Comparison of ENCODE assay signal across 8 cellular contexts in the genomic region with DNA sequence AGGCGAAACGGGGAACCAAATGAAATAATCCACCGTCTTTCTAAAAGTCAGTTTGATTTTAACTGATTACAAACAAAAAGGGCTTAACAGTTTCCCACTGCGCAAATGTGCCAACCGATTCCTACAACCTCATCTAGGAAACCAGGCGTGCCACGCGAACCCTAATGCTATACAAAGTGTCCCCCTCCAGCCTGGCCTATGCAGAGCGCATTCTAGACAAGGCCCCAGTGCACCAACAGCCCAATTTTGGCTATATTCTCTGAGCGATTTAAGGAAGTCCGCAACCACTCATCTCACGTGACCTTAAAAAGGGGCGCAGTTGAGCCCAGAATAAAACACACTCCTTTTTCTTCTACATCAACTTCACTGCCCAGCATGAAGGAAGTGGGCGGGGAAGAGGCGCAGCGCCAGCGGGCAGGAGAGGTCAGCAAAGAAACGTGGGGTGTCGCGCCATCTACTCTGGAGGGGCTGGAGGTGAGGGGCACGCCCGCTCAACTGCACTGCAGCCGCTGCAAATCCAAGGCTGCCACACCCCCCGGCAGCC. TPM values are rescaled to one million over a fixed set of nuclear protein-coding genes. Genes with fewer than 3 reads are reported as not detected.
A peak's percentile ranks its signal among the peaks of the same experiment; 100 is the strongest.
DNase-seq lines count a peak whose midpoint lies in the region; TF ChIP-seq lines count a peak whose summit lies in the region.

No MANE protein-coding gene starts in this region.

- peak overlapping the region; percentile 38 for H2BK15ac ChIP-seq in neuronal stem cell (ENCODE audit: low read length)

- peak overlapping the region; percentile 42 for H2BK120ac ChIP-seq in neuronal stem cell (ENCODE audit: low read depth, low read length)

- peaks cover 31% of the 10 kb centered on the region for H3K36me3 Mint-ChIP-seq in activated CD4-positive, alpha-beta memory T cell treated with anti-CD3 and anti-CD28 coated beads, Interleukin-2, amount 10 ng/mL, durations not matched to agents 7 days and 5 days (ENCODE audit: low read depth)

- no peak overlapping the region for H3K4ac ChIP-seq in neuronal stem cell (ENCODE audit: low read length)

- H2AFZ ChIP-seq in neuronal stem cell (ENCODE audit: low read length), result peak overlapping the region; percentile 97

- H3K27ac ChIP-seq in neuronal stem cell (replicated peaks; ENCODE audit: low read length), result peak overlapping the region; percentile 99

- no peak overlapping the region for H2BK12ac ChIP-seq in neuronal stem cell (ENCODE audit: low read length)

- H3K4me3 Mint-ChIP-seq in activated CD4-positive, alpha-beta memory T cell treated with anti-CD3 and anti-CD28 coated beads, Interleukin-2, amount 10 ng/mL, durations not matched to agents 7 days and 5 days, result peak overlapping the region; percentile 90

- H3K4me3 ChIP-seq in fibroblast of villous mesenchyme (ENCODE audit: low read depth, low read length) (peak overlapping the region; percentile 95), neuronal stem cell (ENCODE audit: low read length in 2 of 2) (peak overlapping the region; percentile 80 to 98)

- no peak overlapping the region for H4K8ac ChIP-seq in neuronal stem cell (ENCODE audit: low read depth, low read length)

- TF ChIP-seq CTCF in fibroblast of villous mesenchyme (IDR thresholded peaks at IDR 0.05; ENCODE audit: insufficient read depth, low read depth, low read length), result no peak

- H2BK5ac ChIP-seq in neuronal stem cell (ENCODE audit: low read length), result peak overlapping the region; percentile 97

- H3K36me3 ChIP-seq in neuronal stem cell (replicated peaks in 1 of 2; ENCODE audit: control insufficient read depth in 2 of 2, insufficient read depth in 2 of 2, low read length in 2 of 2), result peaks cover 2 to 25% of the 10 kb centered on the region in 2 donors

- H3K79me1 ChIP-seq in neuronal stem cell (ENCODE audit: low read depth, low read length), result no peaks in the 10 kb centered on the region

- CTCF ChIA-PET in activated CD4-positive, alpha-beta memory T cell treated with anti-CD3 and anti-CD28 coated beads, Interleukin-2, amount 10 ng/mL, durations not matched to agents 7 days and 5 days (lab: Charles Lee), result interaction anchor here (1.4 to 5.6 kb wide), 2 partner anchors 33 to 281 kb away, joined by 3 to 133 read pairs; no protein-coding TSS in a partner anchor

- H3K4me2 ChIP-seq in neuronal stem cell (ENCODE audit: insufficient read depth, low read length, poor library complexity, severe bottlenecking), result peak overlapping the region; percentile 84

- peaks cover 68% of the 10 kb centered on the region for H3K4me1 Mint-ChIP-seq in activated CD4-positive, alpha-beta memory T cell treated with anti-CD3 and anti-CD28 coated beads, Interleukin-2, amount 10 ng/mL, durations not matched to agents 7 days and 5 days

- WGBS in neuronal stem cell (ENCODE audit: extremely low coverage in 2 of 2, insufficient read length in 2 of 2, insufficient replicate concordance in 1 of 2), 2 donors, result no CpG with 5 or more reads among the region's 24 CpGs

- no peak overlapping the region for H4K91ac ChIP-seq in neuronal stem cell (ENCODE audit: low read depth, low read length, poor library complexity)

- peak overlapping the region; percentile 97 for H3K27ac Mint-ChIP-seq in activated CD4-positive, alpha-beta memory T cell treated with anti-CD3 and anti-CD28 coated beads, Interleukin-2, amount 10 ng/mL, durations not matched to agents 7 days and 5 days

- peak overlapping the region; percentile 99 for H3K18ac ChIP-seq in neuronal stem cell (ENCODE audit: low read length)

- peak; percentile 54 for DNase-seq in NCI-H2227 (lab: John Stamatoyannopoulos, UW; ENCODE audit: unreplicated experiment)
- DNase-seq in NCI-H2227 treated with DMSO at 0.1 percent for 48 hours (lab: John Stamatoyannopoulos, UW), result no peak
- peak; percentile 54 for DNase-seq in H4 (ENCODE audit: low spot score)
- DNase-seq in LHCN-M2 (ENCODE audit: low read depth), result peak; percentile 65
- DNase-seq in activated CD4-positive, alpha-beta memory T cell treated with anti-CD3 and anti-CD28 coated beads, Interleukin-2, amount 10 ng/mL, durations not matched to agents 7 days and 5 days, result peak; percentile 67
- peak; percentile 58 for DNase-seq in fibroblast of villous mesenchyme (ENCODE audit: low read depth)
- no peak for DNase-seq in neuronal stem cell (ENCODE audit: low spot score)
- DNase-seq in NCI-H82 treated with DMSO at 0.1 percent for 48 hours (lab: John Stamatoyannopoulos, UW; ENCODE audit: unreplicated experiment), result no peak

- H3K9me3 ChIP-seq in neuronal stem cell (replicated peaks in 1 of 2; ENCODE audit: control insufficient read depth in 2 of 2, insufficient read depth in 1 of 2, low read depth in 1 of 2, low read length in 2 of 2), result peaks cover 0 to 6% of the 10 kb centered on the region in 2 donors

- peaks cover 3 to 4% of the 10 kb centered on the region in 2 donors for H3K4me1 ChIP-seq in neuronal stem cell (ENCODE audit: control insufficient read depth in 2 of 2, insufficient read depth in 1 of 2, low read depth in 1 of 2, low read length in 2 of 2)

- H3K27me3 Mint-ChIP-seq in activated CD4-positive, alpha-beta memory T cell treated with anti-CD3 and anti-CD28 coated beads, Interleukin-2, amount 10 ng/mL, durations not matched to agents 7 days and 5 days, result no peaks in the 10 kb centered on the region

- POLR2A ChIA-PET in activated CD4-positive, alpha-beta memory T cell treated with anti-CD3 and anti-CD28 coated beads, Interleukin-2, amount 10 ng/mL, durations not matched to agents 7 days and 5 days (lab: Charles Lee), result interaction anchor here (1.3 to 1.4 kb wide), 2 partner anchors 39 to 143 kb away, joined by 3 to 5 read pairs; no protein-coding TSS in a partner anchor

- H2AK5ac ChIP-seq in neuronal stem cell (ENCODE audit: low read depth, low read length), result no peak overlapping the region

- peak overlapping the region; percentile 96 for H3K9ac ChIP-seq in neuronal stem cell (ENCODE audit: low read depth, low read length, poor library complexity)

- no peaks in the 10 kb centered on the region for H3K27me3 ChIP-seq in neuronal stem cell (ENCODE audit: control insufficient read depth in 3 of 3, insufficient read depth in 3 of 3, low read depth in 1 of 3, low read length in 3 of 3)

- H3K9me3 Mint-ChIP-seq in activated CD4-positive, alpha-beta memory T cell treated with anti-CD3 and anti-CD28 coated beads, Interleukin-2, amount 10 ng/mL, durations not matched to agents 7 days and 5 days, result no peaks in the 10 kb centered on the region

- peak overlapping the region; percentile 98 for H3K14ac ChIP-seq in neuronal stem cell (ENCODE audit: low read length)

- H3K23ac ChIP-seq in neuronal stem cell (ENCODE audit: low read depth, low read length, poor library complexity), result peak overlapping the region; percentile 97

RNA-seq across cellular contexts. Expression of a gene that starts 0.8 kb away (rescaled TPM):
- total RNA-seq in H4 (2014; rRNA removed; shearing (Covaris generic)), result 7.7 and 11.3 TPM in 2 replicates
- total RNA-seq in LHCN-M2 (2014; rRNA removed) (11.5 and 20.8 TPM in 2 replicates), fibroblast of villous mesenchyme (24.5 and 43.2 TPM in 2 replicates)
- polyA plus RNA-seq in LHCN-M2 (2012), result 9.8 TPM
- 10 to 100 TPM; 24.9 to 25.3 TPM for total RNA-seq in activated CD4-positive, alpha-beta memory T cell treated with anti-CD3 and anti-CD28 coated beads, Interleukin-2, amount 10 ng/mL, durations not matched to agents 7 days and 5 days
- polyA plus RNA-seq in neuronal stem cell (2013, experiment 1 of 2), result 9.4 TPM
- 9.3 TPM for polyA plus RNA-seq in neuronal stem cell (2013, experiment 2 of 2)

RNA-seq across cellular contexts. Expression of a gene that starts 51.7 kb away (rescaled TPM):
- not detected in 2 replicates for total RNA-seq in H4 (2014; rRNA removed; shearing (Covaris generic))
- total RNA-seq in LHCN-M2 (2014; rRNA removed) (not detected in 2 replicates), fibroblast of villous mesenchyme (not detected in 2 replicates)
- polyA plus RNA-seq in LHCN-M2 (2012), result not detected
- total RNA-seq in activated CD4-positive, alpha-beta memory T cell treated with anti-CD3 and anti-CD28 coated beads, Interleukin-2, amount 10 ng/mL, durations not matched to agents 7 days and 5 days, result not detected
- polyA plus RNA-seq in neuronal stem cell (2013, experiment 1 of 2), result 0.20 TPM
- 0.22 TPM for polyA plus RNA-seq in neuronal stem cell (2013, experiment 2 of 2)

Comparison
In these comparisons a context has a peak if more than half of its experiments do, and no peak if none do; other contexts are left out.
1. DNase-seq: peak in NCI-H2227 (single experiment), H4 (single experiment), LHCN-M2 (single experiment), activated CD4-positive, alpha-beta memory T cell treated with anti-CD3 and anti-CD28 coated beads, Interleukin-2, amount 10 ng/mL, durations not matched to agents 7 days and 5 days (single experiment) and fibroblast of villous mesenchyme (single experiment); none in NCI-H2227 treated with DMSO at 0.1 percent for 48 hours (single experiment), neuronal stem cell (single experiment) and NCI-H82 treated with DMSO at 0.1 percent for 48 hours (single experiment).